Comparison of ENCODE assay signal across 9 cellular contexts in the genomic region with DNA sequence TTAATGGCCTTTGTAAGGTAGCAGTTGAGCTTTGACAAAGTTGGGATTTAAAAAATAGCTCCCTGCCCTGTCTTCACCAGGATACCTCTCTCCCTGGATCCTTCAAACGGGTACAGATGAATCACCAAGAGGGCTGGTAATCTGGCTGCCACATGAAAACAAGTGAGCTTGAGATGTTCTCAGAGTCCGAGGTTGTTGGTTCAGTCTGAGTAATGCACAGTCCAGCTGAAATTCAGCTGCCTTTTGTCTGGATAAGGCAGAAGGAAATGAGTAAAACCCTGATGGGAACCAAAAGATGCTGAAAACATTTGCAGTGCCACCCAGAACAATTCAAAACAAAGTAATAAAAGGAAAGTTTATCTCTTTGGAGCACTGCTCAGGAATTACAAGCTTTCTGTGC.
A peak's percentile ranks its signal among the peaks of the same experiment; 100 is the strongest.
DNase-seq lines count a peak whose midpoint lies in the region; FAIRE-seq and TF ChIP-seq lines count a peak whose summit lies in the region.
"Had no signal": no experiment of that assay in that cellular context is flagged by ENCODE, and none has a peak within 500 bp of the region (broad histone marks: within the 10 kb centered on the region; RNA-seq: fewer than 3 reads in every experiment).

No MANE protein-coding gene starts in this region.

- H3K36me3 ChIP-seq in urinary bladder (ENCODE audit: insufficient read depth) = no peaks in the 10 kb centered on the region

- TF ChIP-seq CTCF in choroid plexus epithelial cell (conservative IDR thresholded peaks at IDR 0.05; ENCODE audit: low read depth, low read length) = no peak

- H3K4me3 ChIP-seq in choroid plexus epithelial cell (ENCODE audit: low read depth, low read length) (no peak overlapping the region), urinary bladder (ENCODE audit: low read depth, low read length) (peak overlapping the region; percentile 12)

- WGBS in urinary bladder = 8% methylated on average over 2 of the region's 2 CpGs

- DNase-seq in HTR-8/SVneo (ENCODE audit: insufficient read length, low spot score) (peak; percentile 44), choroid plexus epithelial cell (ENCODE audit: low read depth) (peak; percentile 96), lung microvascular endothelial cell (ENCODE audit: low read depth in 2 of 2) (peak; percentile 77 to 99), COLO829 (ENCODE audit: low spot score) (no peak), NCI-H2227 treated with DMSO at 0.1 percent for 48 hours (lab: John Stamatoyannopoulos, UW) (no peak), SIG-M5 (lab: John Stamatoyannopoulos, UW) (no peak)
- DNase-seq: midbrain had no signal

- H3K4me1 ChIP-seq in urinary bladder (ENCODE audit: insufficient read depth) = peaks cover 2% of the 10 kb centered on the region

- no peak for FAIRE-seq in HTR-8/SVneo (lab: Jason Lieb, UNC)
- FAIRE-seq: TTC549 had no signal

- H3K27ac ChIP-seq in urinary bladder (ENCODE audit: low read depth) = peak overlapping the region; percentile 76

Comparison
In these comparisons a context has a peak if more than half of its experiments do, and no peak if none do; other contexts are left out.
1. DNase-seq: peak in HTR-8/SVneo (single experiment), choroid plexus epithelial cell (single experiment) and lung microvascular endothelial cell (2 of 2); none in COLO829 (single experiment), NCI-H2227 treated with DMSO at 0.1 percent for 48 hours (single experiment) and SIG-M5 (single experiment).